In genomic region chr14:100862277-100862676, GRCh38 we compare ENCODE assay signal across 1 cellular context.
A peak's percentile ranks its signal among the peaks of the same experiment; 100 is the strongest.
TF ChIP-seq lines count a peak whose summit lies in the region.

No MANE protein-coding gene starts in this region.

TF ChIP-seq in HCT116, 20 proteins besides CTCF, POLR2A, EP300 and RAD21:
- TF ChIP-seq POLR2AphosphoS5 (IDR thresholded peaks at IDR 0.05; ENCODE audit: low read depth, low read length) = no peak
- no peak for TF ChIP-seq EZH2phosphoT487 (IDR thresholded peaks at IDR 0.05; ENCODE audit: borderline replicate concordance)
- TF ChIP-seq, protein P1, sequence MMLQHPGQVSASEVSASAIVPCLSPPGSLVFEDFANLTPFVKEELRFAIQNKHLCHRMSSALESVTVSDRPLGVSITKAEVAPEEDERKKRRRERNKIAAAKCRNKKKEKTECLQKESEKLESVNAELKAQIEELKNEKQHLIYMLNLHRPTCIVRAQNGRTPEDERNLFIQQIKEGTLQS (IDR thresholded peaks at IDR 0.05) = no peak
- TF ChIP-seq EGR1 (IDR thresholded peaks at IDR 0.05; ENCODE audit: low read depth) = no peak
- TF ChIP-seq TCF7L2 (IDR thresholded peaks at IDR 0.05; ENCODE audit: borderline replicate concordance, extremely low read depth, insufficient read depth, insufficient read length) = peak; percentile 24
- TF ChIP-seq CEBPB (IDR thresholded peaks at IDR 0.05; ENCODE audit: low read depth) = no peak
